Comparison of ENCODE assay signal across 8 cellular contexts in the genomic region with DNA sequence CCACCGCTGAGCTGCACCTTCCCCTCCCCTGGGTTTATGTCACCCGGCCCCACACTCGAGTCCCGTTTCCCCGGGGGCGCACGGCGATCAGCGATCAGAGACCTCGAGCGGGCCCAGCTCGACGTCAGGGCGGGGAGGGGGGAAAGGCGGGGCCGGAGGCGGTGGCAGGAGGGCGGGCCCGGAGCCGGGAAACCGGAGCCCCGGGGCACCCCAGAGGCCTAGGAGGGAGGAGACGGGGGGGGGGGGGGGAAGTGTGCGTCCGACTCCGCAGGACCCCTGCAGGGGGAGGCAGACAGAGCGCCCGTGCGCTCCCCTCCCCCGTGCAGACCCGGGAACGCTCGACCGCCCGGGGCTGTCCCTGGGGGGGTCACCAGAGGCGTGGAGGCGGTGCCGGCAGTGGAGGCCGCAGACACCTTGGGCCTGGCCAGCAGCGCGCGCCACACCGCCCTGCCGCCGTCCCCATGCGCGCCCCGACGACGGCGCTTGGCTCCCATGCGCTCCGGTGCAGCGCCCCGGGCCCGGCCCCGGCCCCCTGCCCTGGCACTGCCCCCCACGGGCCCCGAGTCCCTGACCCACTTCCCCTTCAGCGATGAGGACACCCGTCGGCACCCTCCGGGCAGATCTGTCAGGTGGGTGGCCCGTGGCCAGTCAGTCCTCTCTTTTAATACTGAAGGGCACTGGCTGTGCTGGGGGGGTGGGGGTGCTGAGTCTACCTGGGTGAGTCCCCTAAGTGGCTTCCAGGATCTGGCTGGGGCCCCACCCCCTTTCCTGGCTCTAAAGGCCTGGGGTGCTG. TPM values are rescaled to one million over a fixed set of nuclear protein-coding genes. Genes with fewer than 3 reads are reported as not detected.
DNase-seq lines count a peak whose midpoint lies in the region; ATAC-seq and TF ChIP-seq lines count a peak whose summit lies in the region.

No MANE protein-coding gene starts in this region.

- in situ Hi-C loops in KBM-7 (cut with MboI; ENCODE audit: low pct_unique_long_range_greater_than_20kb, low sequenced_read_pairs): no loop called here

- DNase-seq in GM06990 (ENCODE audit: extremely low read depth, insufficient read length): peak; percentile 80
- peak; percentile 62 for DNase-seq in RPMI8226
- no peak for DNase-seq in activated naive CD4-positive, alpha-beta T cell treated with anti-CD3 and anti-CD28 coated beads, Interleukin-2, amount 50 U/mL, for 72 hours (ENCODE audit: low spot score in 2 of 2)
- peak; percentile 71 to 89 (median 89) for DNase-seq in right cardiac atrium
- no peak for DNase-seq in SKM-1 (lab: John Stamatoyannopoulos, UW; ENCODE audit: unreplicated experiment)
- DNase-seq in KBM-7: no peak

- H3K27ac Mint-ChIP-seq in activated naive CD4-positive, alpha-beta T cell treated with anti-CD3 and anti-CD28 coated beads, Interleukin-2, amount 50 U/mL, for 72 hours: peak overlapping the region in 1 of 2 donors; percentile 74

- H3K4me3 ChIP-seq in GM06990 (replicated peaks; ENCODE audit: low read depth, low read length) (peak overlapping the region; percentile 65), right cardiac atrium (ENCODE audit: low read length) (peak overlapping the region; percentile 80), skin epidermis (peak overlapping the region; percentile 35 to 51 (median 46))

- no peaks in the 10 kb centered on the region for H3K9me3 Mint-ChIP-seq in activated naive CD4-positive, alpha-beta T cell treated with anti-CD3 and anti-CD28 coated beads, Interleukin-2, amount 50 U/mL, for 72 hours

- H3K27ac ChIP-seq in right cardiac atrium (ENCODE audit: low read length) (no peak overlapping the region), skin epidermis (peak overlapping the region in 20 of 21 experiments; percentile 7 to 85 (median 70))

- H3K36me3 ChIP-seq in GM06990 (ENCODE audit: control insufficient read depth, insufficient read depth, low read length): no peaks in the 10 kb centered on the region

- no peaks in the 10 kb centered on the region for H3K4me1 ChIP-seq in right cardiac atrium (ENCODE audit: control insufficient read depth, insufficient read depth, low read length)

- no peaks in the 10 kb centered on the region for H3K9me3 ChIP-seq in right cardiac atrium (ENCODE audit: control insufficient read depth, low read length)

- intact Hi-C loops in right cardiac atrium (cut with DNase I): no loop called here

- 2% methylated on average over 64 of the region's 64 CpGs for WGBS in right cardiac atrium

- H3K27me3 ChIP-seq in GM06990 (replicated peaks; ENCODE audit: control insufficient read depth, insufficient read depth, low read length) (no peaks in the 10 kb centered on the region), right cardiac atrium (ENCODE audit: control insufficient read depth, insufficient read depth) (no peaks in the 10 kb centered on the region)

- TF ChIP-seq CTCF in GM06990 (IDR thresholded peaks at IDR 0.05; ENCODE audit: insufficient read depth, low read length, poor library complexity, severe bottlenecking): no peak

- H3K36me3 Mint-ChIP-seq in activated naive CD4-positive, alpha-beta T cell treated with anti-CD3 and anti-CD28 coated beads, Interleukin-2, amount 50 U/mL, for 72 hours: peaks cover 5 to 8% of the 10 kb centered on the region in 2 donors

- peak; percentile 8 to 60 for ATAC-seq in activated naive CD4-positive, alpha-beta T cell treated with anti-CD3 and anti-CD28 coated beads, Interleukin-2, amount 50 U/mL, for 72 hours
- peak; percentile 79 for ATAC-seq in right cardiac atrium
- no peak for ATAC-seq in GM18909 (IDR thresholded peaks at IDR 0.05; ENCODE audit: poor library complexity, unreplicated experiment)

RNA-seq across cellular contexts. Expression of gene PDE4A, which starts 11.8 kb away (rescaled TPM):
- total RNA-seq in activated naive CD4-positive, alpha-beta T cell treated with anti-CD3 and anti-CD28 coated beads, Interleukin-2, amount 50 U/mL, for 72 hours: 1 to 10 TPM; 2.7 to 5.0 TPM
- total RNA-seq in right cardiac atrium: 10 to 100 TPM in 3 of 4 donors, 1 to 10 TPM in 1; 8.4 to 14.2 (median 11.0) TPM
- 5.5 TPM for polyA plus RNA-seq in right cardiac atrium

RNA-seq across cellular contexts. Expression of gene CDC37, which starts 28.8 kb away (rescaled TPM):
- total RNA-seq in activated naive CD4-positive, alpha-beta T cell treated with anti-CD3 and anti-CD28 coated beads, Interleukin-2, amount 50 U/mL, for 72 hours: 100 to 1,000 TPM; 140 to 188 TPM
- total RNA-seq in right cardiac atrium: 100 to 1,000 TPM; 131 to 133 (median 132) TPM
- 228 TPM for polyA plus RNA-seq in right cardiac atrium

RNA-seq across cellular contexts. Expression of gene TYK2, which starts 51.8 kb away (rescaled TPM):
- total RNA-seq in activated naive CD4-positive, alpha-beta T cell treated with anti-CD3 and anti-CD28 coated beads, Interleukin-2, amount 50 U/mL, for 72 hours: 100 to 1,000 TPM; 164 to 232 TPM
- total RNA-seq in right cardiac atrium: 10 to 100 TPM; 56.3 to 77.0 (median 73.4) TPM
- 71.6 TPM for polyA plus RNA-seq in right cardiac atrium

Comparison
In these comparisons a context has a peak if more than half of its experiments do, and no peak if none do; other contexts are left out.
1. DNase-seq: peak in GM06990 (single experiment), RPMI8226 (single experiment) and right cardiac atrium (3 of 3); none in activated naive CD4-positive, alpha-beta T cell treated with anti-CD3 and anti-CD28 coated beads, Interleukin-2, amount 50 U/mL, for 72 hours (0 of 2), SKM-1 (single experiment) and KBM-7 (single experiment).
2. Peak in every context shown above with its lines, with median percentiles within 50 percentile points of each other: H3K4me3 ChIP-seq.